Comparison of ENCODE assay signal across 1 cellular context in genomic region chr2:74715071-74715791, GRCh38.
TF ChIP-seq lines count a peak whose summit lies in the region.

No MANE protein-coding gene starts in this region.

TF ChIP-seq in HepG2, 621 proteins besides CTCF, POLR2A, EP300 and RAD21 (continued from another document and continues in another):
- TF ChIP-seq ZNF740 (CRISPR knock-in tag; IDR thresholded peaks at IDR 0.05) (peak; percentile 92), ZFP62 (CRISPR knock-in tag; IDR thresholded peaks at IDR 0.05) (no peak), TRIM24 (CRISPR knock-in tag; IDR thresholded peaks at IDR 0.05) (no peak), ZNF609 (CRISPR knock-in tag; IDR thresholded peaks at IDR 0.05; ENCODE audit: borderline replicate concordance) (peak; percentile 57), KIAA2018 (CRISPR knock-in tag; IDR thresholded peaks at IDR 0.05; ENCODE audit: borderline replicate concordance) (peak; percentile 90), DBP (CRISPR knock-in tag; IDR thresholded peaks at IDR 0.05; ENCODE audit: not compliant biosample characterization) (no peak), ZNF550 (CRISPR knock-in tag; IDR thresholded peaks at IDR 0.05; ENCODE audit: borderline replicate concordance) (0 out of 2 replicates have a peak, but pooled peaks have one; percentile 62), FOXC1 (CRISPR knock-in tag; IDR thresholded peaks at IDR 0.05; ENCODE audit: borderline replicate concordance) (peak; percentile 97), SP4 (CRISPR knock-in tag; IDR thresholded peaks at IDR 0.05) (0 out of 2 replicates have a peak, but pooled peaks have one; percentile 38), MLXIP (CRISPR knock-in tag; IDR thresholded peaks at IDR 0.05; ENCODE audit: borderline replicate concordance) (peak; percentile 64; the same call in 1 of the 2 replicates), SMYD3 (CRISPR knock-in tag; IDR thresholded peaks at IDR 0.05) (no peak), NFIC (IDR thresholded peaks at IDR 0.05; ENCODE audit: low read length) (no peak), ZEB1 (IDR thresholded peaks at IDR 0.05; ENCODE audit: insufficient replicate concordance, low read depth) (peak; percentile 67), SALL1 (CRISPR knock-in tag; IDR thresholded peaks at IDR 0.05) (peak; percentile 76), HIVEP1 (CRISPR knock-in tag; IDR thresholded peaks at IDR 0.05) (peak; percentile 44; the same call in 1 of the 2 replicates), RFXANK (CRISPR knock-in tag; IDR thresholded peaks at IDR 0.05) (peak; percentile 64; the same call in 1 of the 2 replicates), PAXIP1 (CRISPR knock-in tag; conservative IDR thresholded peaks at IDR 0.05) (peak; percentile 33), NFYB (CRISPR knock-in tag; IDR thresholded peaks at IDR 0.05) (0 out of 2 replicates have a peak, but pooled peaks have one; percentile 30), ZNF713 (CRISPR knock-in tag; IDR thresholded peaks at IDR 0.05) (0 out of 2 replicates have a peak, but pooled peaks have one; percentile 37), POGZ (CRISPR knock-in tag; IDR thresholded peaks at IDR 0.05) (0 out of 2 replicates have a peak, but pooled peaks have one; percentile 10), ZNF225 (CRISPR knock-in tag; IDR thresholded peaks at IDR 0.05) (peak; percentile 83; the same call in 1 of the 2 replicates), TCF7 (IDR thresholded peaks at IDR 0.05; ENCODE audit: low read depth) (no peak), SOX13 (IDR thresholded peaks at IDR 0.05) (no peak), SOX13 (CRISPR knock-in tag; conservative IDR thresholded peaks at IDR 0.05 in 1 of 2, IDR thresholded peaks at IDR 0.05 in 1 of 2) (peak in 1 of 2 experiments; percentile 63; a peak in 2 of 4 replicates), NPAS2 (CRISPR knock-in tag; IDR thresholded peaks at IDR 0.05; ENCODE audit: borderline replicate concordance) (no peak), PLRG1 (conservative IDR thresholded peaks at IDR 0.05) (no peak), ZNF652 (CRISPR knock-in tag; IDR thresholded peaks at IDR 0.05; ENCODE audit: borderline replicate concordance, low read depth) (no peak)
